ENCODE assay signal across 19 cellular contexts in the genomic region with DNA sequence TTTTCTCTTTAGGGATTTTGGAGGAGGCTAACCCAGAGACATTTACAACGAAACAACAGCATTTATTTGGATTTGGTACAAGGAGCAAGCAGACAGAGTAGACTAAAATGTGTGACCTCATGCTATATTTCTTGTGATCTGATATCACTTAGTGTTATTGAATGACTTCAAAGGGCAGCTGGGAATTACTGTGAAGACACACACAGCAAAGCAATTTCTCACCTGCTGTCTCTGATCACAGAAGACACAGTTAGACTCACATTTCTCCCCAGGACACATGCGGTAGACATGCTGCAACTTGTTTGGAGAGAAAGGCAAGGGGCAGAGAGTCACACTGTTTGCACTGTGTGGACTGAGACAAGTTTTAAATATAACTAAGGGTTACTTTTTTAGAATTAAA.
A peak's percentile ranks its signal among the peaks of the same experiment; 100 is the strongest.
DNase-seq lines count a peak whose midpoint lies in the region; ATAC-seq and TF ChIP-seq lines count a peak whose summit lies in the region.
"Had no signal": no experiment of that assay in that cellular context is flagged by ENCODE, and none has a peak within 500 bp of the region (broad histone marks: within the 10 kb centered on the region; RNA-seq: fewer than 3 reads in every experiment).

No MANE protein-coding gene starts in this region.

- no peaks in the 10 kb centered on the region for H3K27me3 Mint-ChIP-seq in HFFc6 (ENCODE audit: insufficient read depth)
- H3K27me3 Mint-ChIP-seq in stimulated activated naive B cell treated with anti-CD40 and anti-IgM and Interleukin-4, amounts not matched to agents 10 μg/mL and 1 μg/mL and 100 μg/mL, for 72 hours, result peaks cover 9 to 10% of the 10 kb centered on the region in 2 donors

- H3K27ac ChIP-seq in PC-3 (ENCODE audit: low read length) (peak overlapping the region; percentile 54), esophagus muscularis mucosa (replicated peaks in 1 of 4) (no peak overlapping the region), neuronal stem cell (replicated peaks; ENCODE audit: low read length) (no peak overlapping the region), body of pancreas (no peak overlapping the region)
- H3K27ac ChIP-seq: HL-60, KMS-11 had no signal

- no peaks in the 10 kb centered on the region for H3K9me2 ChIP-seq in PC-3 (replicated peaks; ENCODE audit: low read length)

- H2BK120ac ChIP-seq in neuronal stem cell (ENCODE audit: low read depth, low read length), result no peak overlapping the region

- DNase-seq in HFFc6, result no peak
- DNase-seq in PC-3, result no peak
- peak; percentile 34 for DNase-seq in esophagus muscularis mucosa (ENCODE audit: extremely low spot score)
- DNase-seq in neuronal stem cell (ENCODE audit: low spot score), result no peak
- DNase-seq in body of pancreas, result no peak
- no peak for DNase-seq in stimulated activated naive B cell treated with anti-CD40 and anti-IgM and Interleukin-4, amounts not matched to agents 10 μg/mL and 1 μg/mL and 100 μg/mL, for 72 hours
- DNase-seq: activated CD4-positive, alpha-beta T cell treated with anti-CD3 and anti-CD28 coated beads, Interleukin-2, amount 50 U/mL, for 1 hour; activated naive CD8-positive, alpha-beta T cell treated with anti-CD3 and anti-CD28 coated beads for 36 hours; activated T-cell treated with anti-CD3 and anti-CD28 coated beads, Interleukin-2, amount 50 U/mL, for 1 hour; DMS79; hypothalamus; naive thymus-derived CD8-positive, alpha-beta T cell; NCI-H1105 treated with DMSO at 0.1 percent for 48 hours; stimulated activated CD4-positive, alpha-beta T cell treated with anti-CD3 and anti-CD28 coated beads, Interleukin-4, amount 100 ng/mL, for 1 hour had no signal

- TF ChIP-seq EP300 in esophagus muscularis mucosa (IDR thresholded peaks at IDR 0.05), result no peak

- H3K9me3 Mint-ChIP-seq in HFFc6, result peaks cover 5% of the 10 kb centered on the region
- H3K9me3 Mint-ChIP-seq in stimulated activated naive B cell treated with anti-CD40 and anti-IgM and Interleukin-4, amounts not matched to agents 10 μg/mL and 1 μg/mL and 100 μg/mL, for 72 hours, result no peaks in the 10 kb centered on the region
- H3K9me3 Mint-ChIP-seq: activated naive CD8-positive, alpha-beta T cell treated with anti-CD3 and anti-CD28 coated beads for 36 hours; central memory CD8-positive, alpha-beta T cell; naive thymus-derived CD8-positive, alpha-beta T cell had no signal

- H3K36me3 ChIP-seq in PC-3 (ENCODE audit: low read depth, low read length), result no peaks in the 10 kb centered on the region
- H3K36me3 ChIP-seq in esophagus muscularis mucosa, result no peaks in the 10 kb centered on the region
- H3K36me3 ChIP-seq in neuronal stem cell (replicated peaks in 1 of 2; ENCODE audit: control insufficient read depth in 2 of 2, insufficient read depth in 2 of 2, low read length in 2 of 2), result no peaks in the 10 kb centered on the region
- H3K36me3 ChIP-seq in body of pancreas (replicated peaks in 1 of 2; ENCODE audit: insufficient read depth in 1 of 2, low read depth in 2 of 2), result no peaks in the 10 kb centered on the region

- H3K4ac ChIP-seq in neuronal stem cell (ENCODE audit: low read length), result no peak overlapping the region

- POLR2A ChIA-PET in PC-3 (lab: Charles Lee; ENCODE audit: unreplicated experiment), result no interaction called here

- no peak overlapping the region for H3K14ac ChIP-seq in neuronal stem cell (ENCODE audit: low read length)

- no peak overlapping the region for H3K4me3 Mint-ChIP-seq in HFFc6
- H3K4me3 Mint-ChIP-seq in stimulated activated naive B cell treated with anti-CD40 and anti-IgM and Interleukin-4, amounts not matched to agents 10 μg/mL and 1 μg/mL and 100 μg/mL, for 72 hours, result no peak overlapping the region
- H3K4me3 Mint-ChIP-seq: activated naive CD8-positive, alpha-beta T cell treated with anti-CD3 and anti-CD28 coated beads for 36 hours; central memory CD8-positive, alpha-beta T cell; naive thymus-derived CD8-positive, alpha-beta T cell had no signal

- no peak overlapping the region for H2AK5ac ChIP-seq in neuronal stem cell (ENCODE audit: low read depth, low read length)

- H3K9ac ChIP-seq in PC-3 (ENCODE audit: low read length) (no peak overlapping the region), neuronal stem cell (ENCODE audit: low read depth, low read length, poor library complexity) (no peak overlapping the region)
- H3K9ac ChIP-seq: KMS-11 had no signal

- H3K36me3 Mint-ChIP-seq in HFFc6 (ENCODE audit: low read depth), result peaks cover 9% of the 10 kb centered on the region
- H3K36me3 Mint-ChIP-seq in stimulated activated naive B cell treated with anti-CD40 and anti-IgM and Interleukin-4, amounts not matched to agents 10 μg/mL and 1 μg/mL and 100 μg/mL, for 72 hours, result no peaks in the 10 kb centered on the region
- H3K36me3 Mint-ChIP-seq: activated naive CD8-positive, alpha-beta T cell treated with anti-CD3 and anti-CD28 coated beads for 36 hours; naive thymus-derived CD8-positive, alpha-beta T cell had no signal

- H2BK15ac ChIP-seq in neuronal stem cell (ENCODE audit: low read length), result no peak overlapping the region

- H2AFZ ChIP-seq in PC-3 (ENCODE audit: low read length) (no peak overlapping the region), neuronal stem cell (ENCODE audit: low read length) (peak overlapping the region; percentile 84)

- H3F3A ChIP-seq in PC-3 (ENCODE audit: low read length, unreplicated experiment), result no peaks in the 10 kb centered on the region

- no peak for TF ChIP-seq POLR2A in esophagus muscularis mucosa (IDR thresholded peaks at IDR 0.05; ENCODE audit: low read depth)
- no peak for TF ChIP-seq POLR2A in body of pancreas (IDR thresholded peaks at IDR 0.05)

- no peaks in the 10 kb centered on the region for H3K79me2 ChIP-seq in PC-3 (ENCODE audit: low read length)

- intact Hi-C loops in PC-3 (cut with micrococcal nuclease), result loop anchor here (5.0 kb wide), 1 partner anchor 37 kb away; no protein-coding TSS in a partner anchor
- intact Hi-C loops in esophagus muscularis mucosa (cut with DNase I), result no loop called here
- intact Hi-C loops in body of pancreas (cut with DNase I), result no loop called here

- H4K20me1 ChIP-seq in PC-3 (ENCODE audit: low read length), result no peaks in the 10 kb centered on the region

- H3K27ac Mint-ChIP-seq in HFFc6, result peak overlapping the region; percentile 49; the same call in 1 of the 2 replicates
- H3K27ac Mint-ChIP-seq in stimulated activated naive B cell treated with anti-CD40 and anti-IgM and Interleukin-4, amounts not matched to agents 10 μg/mL and 1 μg/mL and 100 μg/mL, for 72 hours, result no peak overlapping the region
- H3K27ac Mint-ChIP-seq: activated naive CD8-positive, alpha-beta T cell treated with anti-CD3 and anti-CD28 coated beads for 36 hours; naive thymus-derived CD8-positive, alpha-beta T cell had no signal

- no peak overlapping the region for H2BK5ac ChIP-seq in neuronal stem cell (ENCODE audit: low read length)

- no peak for ATAC-seq in PC-3
- ATAC-seq in body of pancreas, result no peak
- no peak for ATAC-seq in stimulated activated naive B cell treated with anti-CD40 and anti-IgM and Interleukin-4, amounts not matched to agents 10 μg/mL and 1 μg/mL and 100 μg/mL, for 72 hours (replicated peaks)
- no peak for ATAC-seq in GM21786 (IDR thresholded peaks at IDR 0.05; ENCODE audit: unreplicated experiment)
- ATAC-seq: naive thymus-derived CD8-positive, alpha-beta T cell; sciatic nerve had no signal

- no peak overlapping the region for H4K8ac ChIP-seq in neuronal stem cell (ENCODE audit: low read depth, low read length)

- CTCF ChIA-PET in PC-3 (lab: Charles Lee), result no interaction called here

- H3K79me1 ChIP-seq in neuronal stem cell (ENCODE audit: low read depth, low read length), result no peaks in the 10 kb centered on the region

- TF ChIP-seq CTCF in HFFc6 (IDR thresholded peaks at IDR 0.05), result no peak
- TF ChIP-seq CTCF in PC-3 (conservative IDR thresholded peaks at IDR 0.05; ENCODE audit: low read depth, low read length), result no peak
- no peak for TF ChIP-seq CTCF in esophagus muscularis mucosa (IDR thresholded peaks at IDR 0.05)
- TF ChIP-seq CTCF in body of pancreas (IDR thresholded peaks at IDR 0.05), result no peak

- no peak overlapping the region for H3K23ac ChIP-seq in neuronal stem cell (ENCODE audit: low read depth, low read length, poor library complexity)

- H3K18ac ChIP-seq in neuronal stem cell (ENCODE audit: low read length), result peak overlapping the region; percentile 20

- no peak overlapping the region for H2BK12ac ChIP-seq in neuronal stem cell (ENCODE audit: low read length)

- H3K4me3 ChIP-seq in PC-3 (ENCODE audit: low read length) (no peak overlapping the region), esophagus muscularis mucosa (no peak overlapping the region), neuronal stem cell (ENCODE audit: low read length in 2 of 2) (no peak overlapping the region), body of pancreas (no peak overlapping the region)

- H3K27me3 ChIP-seq in PC-3 (ENCODE audit: low read length), result no peaks in the 10 kb centered on the region
- no peaks in the 10 kb centered on the region for H3K27me3 ChIP-seq in esophagus muscularis mucosa
- no peaks in the 10 kb centered on the region for H3K27me3 ChIP-seq in neuronal stem cell (ENCODE audit: control insufficient read depth in 3 of 3, insufficient read depth in 3 of 3, low read depth in 1 of 3, low read length in 3 of 3)
- H3K27me3 ChIP-seq in body of pancreas, result no peaks in the 10 kb centered on the region

- H3K4me1 ChIP-seq in PC-3 (ENCODE audit: insufficient read depth, low read length) (peaks cover 44% of the 10 kb centered on the region), esophagus muscularis mucosa (peaks cover 0 to 29% (median 24%) of the 10 kb centered on the region in 4 donors), neuronal stem cell (ENCODE audit: control insufficient read depth in 2 of 2, insufficient read depth in 1 of 2, low read depth in 1 of 2, low read length in 2 of 2) (peaks cover 4 to 10% of the 10 kb centered on the region in 2 donors), body of pancreas (peaks cover 20% of the 10 kb centered on the region)

- no peaks in the 10 kb centered on the region for H3K9me3 ChIP-seq in PC-3 (ENCODE audit: low read length)
- H3K9me3 ChIP-seq in esophagus muscularis mucosa, result no peaks in the 10 kb centered on the region
- no peaks in the 10 kb centered on the region for H3K9me3 ChIP-seq in neuronal stem cell (replicated peaks in 1 of 2; ENCODE audit: control insufficient read depth in 2 of 2, insufficient read depth in 1 of 2, low read depth in 1 of 2, low read length in 2 of 2)
- H3K9me3 ChIP-seq in body of pancreas, result no peaks in the 10 kb centered on the region

- peaks cover 64% of the 10 kb centered on the region for H3K4me1 Mint-ChIP-seq in HFFc6 (ENCODE audit: low read depth)
- H3K4me1 Mint-ChIP-seq in stimulated activated naive B cell treated with anti-CD40 and anti-IgM and Interleukin-4, amounts not matched to agents 10 μg/mL and 1 μg/mL and 100 μg/mL, for 72 hours, result no peaks in the 10 kb centered on the region
- H3K4me1 Mint-ChIP-seq: activated naive CD8-positive, alpha-beta T cell treated with anti-CD3 and anti-CD28 coated beads for 36 hours; central memory CD8-positive, alpha-beta T cell; naive thymus-derived CD8-positive, alpha-beta T cell had no signal

- H4K91ac ChIP-seq in neuronal stem cell (ENCODE audit: low read depth, low read length, poor library complexity), result no peak overlapping the region

- WGBS in esophagus muscularis mucosa, result 68% methylated on average over 2 of the region's 2 CpGs
- no CpG with 5 or more reads among the region's 2 CpGs for WGBS in neuronal stem cell (ENCODE audit: extremely low coverage in 2 of 2, insufficient read length in 2 of 2, insufficient replicate concordance in 1 of 2), 2 donors
- 80 to 86% methylated on average over 2 of the region's 2 CpGs for WGBS in body of pancreas, 2 donors

- no TSS peak for BruUV-seq in PC-3 (replicated peaks; lab: Mats Ljungman, UMichigan)

- H3K4me2 ChIP-seq in PC-3 (ENCODE audit: low read length) (peak overlapping the region; percentile 55), neuronal stem cell (ENCODE audit: insufficient read depth, low read length, poor library complexity, severe bottlenecking) (no peak overlapping the region)
- H3K4me2 ChIP-seq: KMS-11 had no signal
